ENCODE assay signal across 8 cellular contexts in the genomic region with DNA sequence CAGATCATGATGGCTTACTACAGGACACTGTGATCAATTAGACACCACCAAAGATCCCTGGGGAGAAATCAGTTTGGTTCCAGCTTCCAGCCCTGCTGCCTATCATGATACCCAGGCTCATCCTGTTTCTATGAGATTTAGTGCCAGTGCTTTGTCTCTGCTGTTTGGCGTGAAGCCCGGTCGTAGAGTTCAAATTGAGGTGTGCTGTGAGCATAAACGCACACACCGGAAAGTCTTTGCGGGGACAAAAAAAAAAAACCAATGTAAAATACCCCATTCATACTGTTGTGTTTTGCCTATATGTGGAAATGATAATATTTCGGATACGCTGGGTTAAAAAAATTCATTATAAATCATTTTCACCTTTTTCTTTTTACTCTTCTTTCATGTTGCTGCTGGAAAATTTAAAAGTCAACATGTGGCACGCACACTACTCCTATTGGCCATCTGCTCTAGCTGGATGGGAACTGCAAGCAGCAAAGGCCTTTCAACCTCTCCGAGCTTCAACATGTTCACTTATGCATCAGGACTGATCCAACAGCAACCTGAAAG. TPM values are rescaled to one million over a fixed set of nuclear protein-coding genes. Genes with fewer than 3 reads are reported as not detected.
DNase-seq lines count a peak whose midpoint lies in the region; ATAC-seq, FAIRE-seq and TF ChIP-seq lines count a peak whose summit lies in the region.

No MANE protein-coding gene starts in this region.

- H3K9ac ChIP-seq in BLaER1 (peak overlapping the region; percentile 91), kidney (ENCODE audit: low read length in 2 of 2) (peak overlapping the region in 1 of 2 donors; percentile 46)

- H4K20me1 ChIP-seq in BLaER1, result peaks cover 26% of the 10 kb centered on the region

- TF ChIP-seq CTCF in kidney (IDR thresholded peaks at IDR 0.05; ENCODE audit: borderline replicate concordance, extremely low read depth, insufficient read depth) (no peak), thoracic aorta (IDR thresholded peaks at IDR 0.05) (no peak)

- peaks cover 23% of the 10 kb centered on the region for H3K36me3 ChIP-seq in BLaER1
- peaks cover 5 to 9% of the 10 kb centered on the region in 2 donors for H3K36me3 ChIP-seq in kidney (ENCODE audit: control insufficient read depth in 1 of 2, insufficient read depth in 2 of 2, low read length in 2 of 2)
- peaks cover 5% of the 10 kb centered on the region for H3K36me3 ChIP-seq in thoracic aorta

- H3K9me3 Mint-ChIP-seq in activated naive CD4-positive, alpha-beta T cell treated with anti-CD3 and anti-CD28 coated beads, Interleukin-2, amount 50 U/mL, for 24 hours, result no peaks in the 10 kb centered on the region

- DNase-seq in Jurkat, Clone E6-1 (ENCODE audit: low read depth, low spot score), result no peak
- no peak for DNase-seq in kidney
- DNase-seq in thoracic aorta (ENCODE audit: low spot score), result no peak
- DNase-seq in Kasumi-1 (lab: John Stamatoyannopoulos, UW), result no peak
- DNase-seq in cortex of kidney (lab: John Stamatoyannopoulos, UW), result no peak

- no peaks in the 10 kb centered on the region; the same call in 1 of the 2 replicates for H3K9me3 ChIP-seq in BLaER1
- H3K9me3 ChIP-seq in kidney (ENCODE audit: control insufficient read depth in 1 of 2, low read length in 2 of 2), result no peaks in the 10 kb centered on the region
- no peaks in the 10 kb centered on the region for H3K9me3 ChIP-seq in thoracic aorta

- H3K4me3 ChIP-seq in BLaER1, result peak overlapping the region; percentile 79
- peak overlapping the region; percentile 63 for H3K4me3 ChIP-seq in Jurkat, Clone E6-1 (ENCODE audit: low read length)
- peak overlapping the region; percentile 50 to 78 for H3K4me3 ChIP-seq in kidney (ENCODE audit: low read length in 2 of 2)
- peak overlapping the region; percentile 81 for H3K4me3 ChIP-seq in thoracic aorta

- H3K27me3 Mint-ChIP-seq in activated naive CD4-positive, alpha-beta T cell treated with anti-CD3 and anti-CD28 coated beads, Interleukin-2, amount 50 U/mL, for 24 hours, result no peaks in the 10 kb centered on the region

- ATAC-seq in thoracic aorta (ENCODE audit: insufficient number of reproducible peaks, low FRiP score, low read depth), result no peak
- ATAC-seq in GM18861 (IDR thresholded peaks at IDR 0.05; ENCODE audit: unreplicated experiment), result no peak

- H3K4me2 ChIP-seq in BLaER1, result peak overlapping the region; percentile 57

- peaks cover 10% of the 10 kb centered on the region for H3K36me3 Mint-ChIP-seq in activated naive CD4-positive, alpha-beta T cell treated with anti-CD3 and anti-CD28 coated beads, Interleukin-2, amount 50 U/mL, for 24 hours

- FAIRE-seq in kidney (lab: Jason Lieb, UNC), result no peak

- peaks cover 20% of the 10 kb centered on the region for H3K4me1 Mint-ChIP-seq in activated naive CD4-positive, alpha-beta T cell treated with anti-CD3 and anti-CD28 coated beads, Interleukin-2, amount 50 U/mL, for 24 hours

- H3K4me1 ChIP-seq in BLaER1 (peaks cover 13% of the 10 kb centered on the region), kidney (ENCODE audit: control insufficient read depth in 1 of 2, insufficient read depth in 1 of 2, low read depth in 1 of 2, low read length in 2 of 2) (peaks cover 0 to 3% of the 10 kb centered on the region in 2 donors), thoracic aorta (ENCODE audit: control insufficient read depth in 1 of 2, low read depth in 2 of 2) (no peaks in the 10 kb centered on the region)

- intact Hi-C loops in kidney (cut with DNase I), result no loop called here

- H3K4me3 Mint-ChIP-seq in activated naive CD4-positive, alpha-beta T cell treated with anti-CD3 and anti-CD28 coated beads, Interleukin-2, amount 50 U/mL, for 24 hours, result peak overlapping the region; percentile 90

- H3K27ac ChIP-seq in BLaER1 (peak overlapping the region; percentile 95; the same call in 1 of the 2 replicates), kidney (ENCODE audit: low read depth in 2 of 2, low read length in 2 of 2) (peak overlapping the region in 1 of 2 donors; percentile 6), thoracic aorta (peak overlapping the region in 1 of 2 donors; percentile 55)

- H3K27ac Mint-ChIP-seq in activated naive CD4-positive, alpha-beta T cell treated with anti-CD3 and anti-CD28 coated beads, Interleukin-2, amount 50 U/mL, for 24 hours, result peak overlapping the region; percentile 95

- peaks cover 45% of the 10 kb centered on the region for H3K27me3 ChIP-seq in BLaER1
- H3K27me3 ChIP-seq in thoracic aorta (replicated peaks; ENCODE audit: insufficient read depth), result no peaks in the 10 kb centered on the region

RNA-seq across cellular contexts. Expression of a gene that starts 0.6 kb away (rescaled TPM):
- polyA plus RNA-seq in Jurkat, Clone E6-1 (2012; ENCODE audit: insufficient read depth, insufficient read length), result 153 TPM
- total RNA-seq in kidney (35.7 TPM), thoracic aorta (10 to 100 TPM; 14.9 to 67.2 TPM)
- polyA plus RNA-seq in kidney (ENCODE audit: insufficient read depth, low read depth, low replicate concordance), result 21.7 TPM

RNA-seq across cellular contexts. Expression of a gene that starts 11.2 kb away (rescaled TPM):
- 2.8 TPM for polyA plus RNA-seq in Jurkat, Clone E6-1 (2012; ENCODE audit: insufficient read depth, insufficient read length)
- total RNA-seq in kidney, result 6.4 TPM
- polyA plus RNA-seq in kidney (ENCODE audit: insufficient read depth, low read depth, low replicate concordance), result 0.95 TPM
- total RNA-seq in thoracic aorta, result 10 to 100 TPM in 1 of 2 donors, 1 to 10 TPM in 1; 9.2 to 10.9 TPM

RNA-seq across cellular contexts. Expression of a gene that starts 43.2 kb away (rescaled TPM):
- polyA plus RNA-seq in Jurkat, Clone E6-1 (2012; ENCODE audit: insufficient read depth, insufficient read length), result 49.8 TPM
- total RNA-seq in kidney, result 47.0 TPM
- polyA plus RNA-seq in kidney (ENCODE audit: insufficient read depth, low read depth, low replicate concordance), result 76.4 TPM
- 10 to 100 TPM; 42.5 to 49.5 TPM for total RNA-seq in thoracic aorta
